In genomic region chr5:115884704-115885103, GRCh38 we compare ENCODE assay signal across 2 cellular contexts.
TF ChIP-seq lines count a peak whose summit lies in the region.

No MANE protein-coding gene starts in this region.

TF ChIP-seq in HCT116, 20 proteins besides CTCF, POLR2A, EP300 and RAD21:
- TF ChIP-seq POLR2AphosphoS5 (IDR thresholded peaks at IDR 0.05; ENCODE audit: low read depth, low read length) (no peak), ZNF274 (IDR thresholded peaks at IDR 0.05; ENCODE audit: low read depth, low read length) (no peak), FOSL1 (IDR thresholded peaks at IDR 0.05; ENCODE audit: low read depth) (no peak), CEBPB (IDR thresholded peaks at IDR 0.05; ENCODE audit: low read depth) (no peak), JUND (IDR thresholded peaks at IDR 0.05) (no peak), ZBTB33 (IDR thresholded peaks at IDR 0.05; ENCODE audit: extremely low read depth, insufficient replicate concordance, low read length) (no peak), EGR1 (IDR thresholded peaks at IDR 0.05; ENCODE audit: low read depth) (no peak), TCF7L2 (IDR thresholded peaks at IDR 0.05; ENCODE audit: borderline replicate concordance, extremely low read depth, insufficient read depth, insufficient read length) (no peak), REST (IDR thresholded peaks at IDR 0.05; ENCODE audit: low read depth) (no peak), SIN3A (IDR thresholded peaks at IDR 0.05; ENCODE audit: low read depth) (no peak), MAX (IDR thresholded peaks at IDR 0.05) (no peak), EZH2phosphoT487 (IDR thresholded peaks at IDR 0.05; ENCODE audit: borderline replicate concordance) (no peak), SRF (IDR thresholded peaks at IDR 0.05; ENCODE audit: low read depth) (no peak), ELF1 (IDR thresholded peaks at IDR 0.05; ENCODE audit: borderline replicate concordance, low read depth) (no peak), ZFX (IDR thresholded peaks at IDR 0.05) (no peak)

TF ChIP-seq in HepG2, 621 proteins besides CTCF, POLR2A, EP300 and RAD21:
- TF ChIP-seq HNF1A (IDR thresholded peaks at IDR 0.05; ENCODE audit: low read depth) = no peak
- no peak for TF ChIP-seq HNF1A (CRISPR knock-in tag; IDR thresholded peaks at IDR 0.05; ENCODE audit: borderline replicate concordance)
- TF ChIP-seq ZNF230 (CRISPR knock-in tag; IDR thresholded peaks at IDR 0.05) = no peak
- no peak for TF ChIP-seq SIX4 (CRISPR knock-in tag; IDR thresholded peaks at IDR 0.05)
- no peak for TF ChIP-seq ZNF12 (CRISPR knock-in tag; IDR thresholded peaks at IDR 0.05)
- no peak for TF ChIP-seq PITX1 (CRISPR knock-in tag; IDR thresholded peaks at IDR 0.05)
- no peak for TF ChIP-seq ZSCAN5A (CRISPR knock-in tag; IDR thresholded peaks at IDR 0.05; ENCODE audit: borderline replicate concordance)
